20 cellular contexts compared by ENCODE assay signal in genomic region chrX:150326843-150327242, GRCh38.
"Had no signal": no experiment of that assay in that cellular context is flagged by ENCODE, and none has a peak within 500 bp of the region (broad histone marks: within the 10 kb centered on the region; RNA-seq: fewer than 3 reads in every experiment).

No MANE protein-coding gene starts in this region.

- ATAC-seq: esophagus mucosa, heart right ventricle, lower lobe of right lung, psoas muscle had no signal

- H3K4me3 ChIP-seq: dorsolateral prefrontal cortex, heart right ventricle, left ventricle myocardium inferior, lower lobe of right lung, psoas muscle, stomach, thoracic aorta, transverse colon had no signal

- DNase-seq: cortex of kidney; dorsolateral prefrontal cortex; effector CD8-positive, alpha-beta T cell; heart right ventricle; hypothalamus; kidney glomerular epithelial cell; left ventricle myocardium inferior; lower lobe of right lung; midbrain; naive B cell; psoas muscle; small intestine; stimulated activated CD4-positive, alpha-beta T cell treated with anti-CD3 and anti-CD28 coated beads, Interleukin-12 subunit alpha, Interleukin-12 subunit beta, amount 100 ng/mL, for 4 hours; stimulated activated naive CD4-positive, alpha-beta T cell; stomach; substantia nigra; transverse colon had no signal

- H3K9me3 ChIP-seq: left ventricle myocardium inferior, lower lobe of right lung, psoas muscle, stomach, thoracic aorta, transverse colon had no signal

- H2AFZ ChIP-seq: parathyroid adenoma had no signal

- H3K36me3 ChIP-seq: heart right ventricle, left ventricle myocardium inferior, lower lobe of right lung, stomach, thoracic aorta, transverse colon had no signal

- H3K79me2 ChIP-seq: parathyroid adenoma had no signal

- H3K9ac ChIP-seq: parathyroid adenoma had no signal

- H3K27me3 ChIP-seq: transverse colon had no signal

- H3K4me1 ChIP-seq: left ventricle myocardium inferior, lower lobe of right lung, psoas muscle, transverse colon had no signal

- H3K27ac ChIP-seq: dorsolateral prefrontal cortex, heart right ventricle, left ventricle myocardium inferior, lower lobe of right lung, parathyroid adenoma, psoas muscle, stomach, thoracic aorta, transverse colon had no signal
